Comparison of ENCODE assay signal across 1 cellular context in the genomic region with DNA sequence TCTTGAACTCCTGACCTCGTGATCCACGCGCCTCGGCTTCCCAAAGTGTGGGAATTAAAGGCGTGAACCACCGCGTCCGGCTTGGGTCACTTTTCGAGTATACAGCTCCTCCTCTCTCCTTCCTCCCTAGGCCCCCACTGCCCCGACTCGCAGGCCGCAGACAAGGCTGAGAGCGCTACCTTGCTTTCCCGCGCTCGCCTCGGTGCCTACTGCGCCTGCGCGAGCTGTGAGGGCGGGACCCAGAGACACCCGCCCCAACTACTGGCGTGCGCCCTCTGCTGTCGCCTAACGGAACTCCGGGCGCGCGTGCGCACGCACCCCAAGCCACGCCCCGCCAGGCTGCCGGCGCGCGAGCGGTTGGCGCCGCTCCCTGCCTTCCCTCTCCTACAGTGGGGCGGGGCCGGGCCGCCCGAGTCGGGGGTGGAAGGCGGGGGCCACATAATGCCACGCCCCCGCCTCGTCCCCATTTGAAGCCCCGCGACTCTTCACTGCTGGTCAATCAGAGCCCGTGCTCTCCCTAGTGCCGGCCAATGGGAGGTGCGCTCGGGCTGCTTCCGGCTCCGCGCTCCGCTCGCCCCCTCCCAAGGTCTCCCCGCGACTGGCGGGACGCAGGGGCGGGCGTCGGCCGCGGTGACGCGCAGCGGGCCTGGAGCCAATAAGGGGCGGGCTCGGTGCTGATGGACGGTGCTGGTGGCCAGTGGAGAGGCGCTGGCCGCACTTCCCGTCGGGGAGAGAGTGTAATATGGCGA.
TF ChIP-seq lines count a peak whose summit lies in the region.

A gene (plus strand): TSS at position 730 of the 749 bp plus-strand sequence. CDS start 13 bp downstream, at position 743.

TF ChIP-seq in HepG2, 621 proteins besides CTCF, POLR2A, EP300 and RAD21 (continued from another document and continues in another):
- TF ChIP-seq, protein P1, sequence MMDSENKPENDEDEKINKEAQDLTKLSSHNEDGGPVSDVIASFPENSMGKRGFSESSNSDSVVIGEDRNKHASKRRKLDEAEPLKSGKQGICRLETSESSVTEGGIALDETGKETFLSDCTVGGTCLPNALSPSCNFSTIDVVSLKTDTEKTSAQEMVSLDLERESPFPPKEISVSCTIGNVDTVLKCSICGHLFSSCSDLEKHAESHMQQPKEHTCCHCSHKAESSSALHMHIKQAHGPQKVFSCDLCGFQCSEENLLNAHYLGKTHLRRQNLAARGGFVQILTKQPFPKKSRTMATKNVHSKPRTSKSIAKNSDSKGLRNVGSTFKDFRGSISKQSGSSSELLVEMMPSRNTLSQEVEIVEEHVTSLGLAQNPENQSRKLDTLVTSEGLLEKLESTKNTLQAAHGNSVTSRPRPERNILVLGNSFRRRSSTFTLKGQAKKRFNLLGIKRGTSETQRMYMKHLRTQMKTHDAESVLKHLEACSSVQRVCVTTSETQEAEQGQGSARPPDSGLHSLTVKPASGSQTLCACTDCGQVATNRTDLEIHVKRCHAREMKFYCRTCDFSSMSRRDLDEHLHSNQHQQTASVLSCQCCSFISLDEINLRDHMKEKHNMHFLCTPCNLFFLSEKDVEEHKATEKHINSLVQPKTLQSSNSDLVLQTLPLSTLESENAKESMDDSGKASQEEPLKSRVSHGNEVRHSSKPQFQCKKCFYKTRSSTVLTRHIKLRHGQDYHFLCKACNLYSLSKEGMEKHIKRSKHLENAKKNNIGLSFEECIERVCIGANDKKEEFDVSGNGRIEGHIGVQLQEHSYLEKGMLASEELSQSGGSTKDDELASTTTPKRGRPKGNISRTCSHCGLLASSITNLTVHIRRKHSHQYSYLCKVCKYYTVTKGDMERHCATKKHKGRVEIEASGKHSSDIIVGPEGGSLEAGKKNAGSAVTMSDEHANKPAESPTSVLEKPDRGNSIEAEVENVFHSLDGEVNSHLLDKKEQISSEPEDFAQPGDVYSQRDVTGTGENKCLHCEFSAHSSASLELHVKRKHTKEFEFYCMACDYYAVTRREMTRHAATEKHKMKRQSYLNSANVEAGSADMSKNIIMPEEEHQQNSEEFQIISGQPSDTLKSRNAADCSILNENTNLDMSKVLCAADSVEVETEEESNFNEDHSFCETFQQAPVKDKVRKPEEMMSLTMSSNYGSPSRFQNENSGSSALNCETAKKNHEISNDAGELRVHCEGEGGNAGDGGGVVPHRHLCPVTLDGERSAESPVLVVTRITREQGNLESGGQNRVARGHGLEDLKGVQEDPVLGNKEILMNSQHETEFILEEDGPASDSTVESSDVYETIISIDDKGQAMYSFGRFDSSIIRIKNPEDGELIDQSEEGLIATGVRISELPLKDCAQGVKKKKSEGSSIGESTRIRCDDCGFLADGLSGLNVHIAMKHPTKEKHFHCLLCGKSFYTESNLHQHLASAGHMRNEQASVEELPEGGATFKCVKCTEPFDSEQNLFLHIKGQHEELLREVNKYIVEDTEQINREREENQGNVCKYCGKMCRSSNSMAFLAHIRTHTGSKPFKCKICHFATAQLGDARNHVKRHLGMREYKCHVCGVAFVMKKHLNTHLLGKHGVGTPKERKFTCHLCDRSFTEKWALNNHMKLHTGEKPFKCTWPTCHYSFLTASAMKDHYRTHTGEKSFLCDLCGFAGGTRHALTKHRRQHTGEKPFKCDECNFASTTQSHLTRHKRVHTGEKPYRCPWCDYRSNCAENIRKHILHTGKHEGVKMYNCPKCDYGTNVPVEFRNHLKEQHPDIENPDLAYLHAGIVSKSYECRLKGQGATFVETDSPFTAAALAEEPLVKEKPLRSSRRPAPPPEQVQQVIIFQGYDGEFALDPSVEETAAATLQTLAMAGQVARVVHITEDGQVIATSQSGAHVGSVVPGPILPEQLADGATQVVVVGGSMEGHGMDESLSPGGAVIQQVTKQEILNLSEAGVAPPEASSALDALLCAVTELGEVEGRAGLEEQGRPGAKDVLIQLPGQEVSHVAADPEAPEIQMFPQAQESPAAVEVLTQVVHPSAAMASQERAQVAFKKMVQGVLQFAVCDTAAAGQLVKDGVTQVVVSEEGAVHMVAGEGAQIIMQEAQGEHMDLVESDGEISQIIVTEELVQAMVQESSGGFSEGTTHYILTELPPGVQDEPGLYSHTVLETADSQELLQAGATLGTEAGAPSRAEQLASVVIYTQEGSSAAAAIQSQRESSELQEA (CRISPR knock-in tag; IDR thresholded peaks at IDR 0.05; ENCODE audit: not compliant biosample characterization): no peak
- TF ChIP-seq JARID2 (CRISPR knock-in tag; IDR thresholded peaks at IDR 0.05; ENCODE audit: insufficient replicate concordance): no peak
- TF ChIP-seq ZNF841 (CRISPR knock-in tag; IDR thresholded peaks at IDR 0.05; ENCODE audit: borderline replicate concordance): no peak
- TF ChIP-seq ZNF232 (CRISPR knock-in tag; IDR thresholded peaks at IDR 0.05; ENCODE audit: borderline replicate concordance): peak; percentile 44; the same call in 1 of the 2 replicates
- no peak for TF ChIP-seq MLLT10 (CRISPR knock-in tag; IDR thresholded peaks at IDR 0.05)
- no peak for TF ChIP-seq PTBP1 (IDR thresholded peaks at IDR 0.05; ENCODE audit: low read depth, low read length, poor library complexity, severe bottlenecking)
- TF ChIP-seq ZNF431 (CRISPR knock-in tag; IDR thresholded peaks at IDR 0.05; ENCODE audit: borderline replicate concordance, low read depth): 0 out of 2 replicates have a peak, but pooled peaks have one; percentile 76
- no peak for TF ChIP-seq NONO (IDR thresholded peaks at IDR 0.05)
- TF ChIP-seq NONO (CRISPR knock-in tag; conservative IDR thresholded peaks at IDR 0.05): peak; percentile 83
- 0 out of 2 replicates have a peak, but pooled peaks have one; percentile 48 for TF ChIP-seq ATF7-NPFF (CRISPR knock-in tag; IDR thresholded peaks at IDR 0.05; ENCODE audit: low read depth)
- no peak for TF ChIP-seq TCF7L2 (IDR thresholded peaks at IDR 0.05; ENCODE audit: low read depth, low read length)
- TF ChIP-seq MZF1 (CRISPR knock-in tag; IDR thresholded peaks at IDR 0.05; ENCODE audit: borderline replicate concordance): no peak; the same call in 1 of the 2 replicates
- TF ChIP-seq GTF3A (CRISPR knock-in tag; conservative IDR thresholded peaks at IDR 0.05): no peak
- TF ChIP-seq ZNF678 (CRISPR knock-in tag; IDR thresholded peaks at IDR 0.05): no peak
- no peak for TF ChIP-seq NPAS2 (CRISPR knock-in tag; IDR thresholded peaks at IDR 0.05; ENCODE audit: borderline replicate concordance)
- TF ChIP-seq KDM1A (CRISPR knock-in tag; IDR thresholded peaks at IDR 0.05): no peak
- peak; percentile 46; the same call in 1 of the 2 replicates for TF ChIP-seq NR2C2 (CRISPR knock-in tag; IDR thresholded peaks at IDR 0.05; ENCODE audit: borderline replicate concordance)
- no peak for TF ChIP-seq NFATC3 (CRISPR knock-in tag; IDR thresholded peaks at IDR 0.05)
- TF ChIP-seq SMAD1 (CRISPR knock-in tag; IDR thresholded peaks at IDR 0.05; ENCODE audit: borderline replicate concordance, low read depth): peak; percentile 45; the same call in 1 of the 2 replicates
- TF ChIP-seq FOSL1 (CRISPR knock-in tag; IDR thresholded peaks at IDR 0.05; ENCODE audit: borderline replicate concordance): no peak
- no peak for TF ChIP-seq ZSCAN29 (CRISPR knock-in tag; conservative IDR thresholded peaks at IDR 0.05)
- 0 out of 2 replicates have a peak, but pooled peaks have one; percentile 48 for TF ChIP-seq RNF2 (conservative IDR thresholded peaks at IDR 0.05; ENCODE audit: low read depth)
- peak; percentile 70; the same call in 1 of the 2 replicates for TF ChIP-seq CENPT (CRISPR knock-in tag; IDR thresholded peaks at IDR 0.05; ENCODE audit: low read depth)
- TF ChIP-seq FOXA3 (CRISPR knock-in tag; IDR thresholded peaks at IDR 0.05): no peak; the same call in none of the 2 replicates
- peak; percentile 79 for TF ChIP-seq BORCS8-MEF2B (CRISPR knock-in tag; IDR thresholded peaks at IDR 0.05)
- no peak for TF ChIP-seq KDM4B (CRISPR knock-in tag; IDR thresholded peaks at IDR 0.05)
- TF ChIP-seq ZNF816 (CRISPR knock-in tag; IDR thresholded peaks at IDR 0.05; ENCODE audit: borderline replicate concordance): no peak
- TF ChIP-seq ZNF274 (CRISPR knock-in tag; IDR thresholded peaks at IDR 0.05): peak; percentile 61; the same call in 1 of the 2 replicates
- no peak for TF ChIP-seq CBX2 (IDR thresholded peaks at IDR 0.05; ENCODE audit: low read depth, low read length)
- TF ChIP-seq CBX2 (CRISPR knock-in tag; IDR thresholded peaks at IDR 0.05; ENCODE audit: low read depth): no peak
- TF ChIP-seq, protein P2, sequence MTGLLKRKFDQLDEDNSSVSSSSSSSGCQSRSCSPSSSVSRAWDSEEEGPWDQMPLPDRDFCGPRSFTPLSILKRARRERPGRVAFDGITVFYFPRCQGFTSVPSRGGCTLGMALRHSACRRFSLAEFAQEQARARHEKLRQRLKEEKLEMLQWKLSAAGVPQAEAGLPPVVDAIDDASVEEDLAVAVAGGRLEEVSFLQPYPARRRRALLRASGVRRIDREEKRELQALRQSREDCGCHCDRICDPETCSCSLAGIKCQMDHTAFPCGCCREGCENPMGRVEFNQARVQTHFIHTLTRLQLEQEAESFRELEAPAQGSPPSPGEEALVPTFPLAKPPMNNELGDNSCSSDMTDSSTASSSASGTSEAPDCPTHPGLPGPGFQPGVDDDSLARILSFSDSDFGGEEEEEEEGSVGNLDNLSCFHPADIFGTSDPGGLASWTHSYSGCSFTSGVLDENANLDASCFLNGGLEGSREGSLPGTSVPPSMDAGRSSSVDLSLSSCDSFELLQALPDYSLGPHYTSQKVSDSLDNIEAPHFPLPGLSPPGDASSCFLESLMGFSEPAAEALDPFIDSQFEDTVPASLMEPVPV (CRISPR knock-in tag; IDR thresholded peaks at IDR 0.05): peak; percentile 88; the same call in 1 of the 2 replicates
- no peak; the same call in 1 of the 2 replicates for TF ChIP-seq RFX1 (IDR thresholded peaks at IDR 0.05)
- TF ChIP-seq, protein P3, sequence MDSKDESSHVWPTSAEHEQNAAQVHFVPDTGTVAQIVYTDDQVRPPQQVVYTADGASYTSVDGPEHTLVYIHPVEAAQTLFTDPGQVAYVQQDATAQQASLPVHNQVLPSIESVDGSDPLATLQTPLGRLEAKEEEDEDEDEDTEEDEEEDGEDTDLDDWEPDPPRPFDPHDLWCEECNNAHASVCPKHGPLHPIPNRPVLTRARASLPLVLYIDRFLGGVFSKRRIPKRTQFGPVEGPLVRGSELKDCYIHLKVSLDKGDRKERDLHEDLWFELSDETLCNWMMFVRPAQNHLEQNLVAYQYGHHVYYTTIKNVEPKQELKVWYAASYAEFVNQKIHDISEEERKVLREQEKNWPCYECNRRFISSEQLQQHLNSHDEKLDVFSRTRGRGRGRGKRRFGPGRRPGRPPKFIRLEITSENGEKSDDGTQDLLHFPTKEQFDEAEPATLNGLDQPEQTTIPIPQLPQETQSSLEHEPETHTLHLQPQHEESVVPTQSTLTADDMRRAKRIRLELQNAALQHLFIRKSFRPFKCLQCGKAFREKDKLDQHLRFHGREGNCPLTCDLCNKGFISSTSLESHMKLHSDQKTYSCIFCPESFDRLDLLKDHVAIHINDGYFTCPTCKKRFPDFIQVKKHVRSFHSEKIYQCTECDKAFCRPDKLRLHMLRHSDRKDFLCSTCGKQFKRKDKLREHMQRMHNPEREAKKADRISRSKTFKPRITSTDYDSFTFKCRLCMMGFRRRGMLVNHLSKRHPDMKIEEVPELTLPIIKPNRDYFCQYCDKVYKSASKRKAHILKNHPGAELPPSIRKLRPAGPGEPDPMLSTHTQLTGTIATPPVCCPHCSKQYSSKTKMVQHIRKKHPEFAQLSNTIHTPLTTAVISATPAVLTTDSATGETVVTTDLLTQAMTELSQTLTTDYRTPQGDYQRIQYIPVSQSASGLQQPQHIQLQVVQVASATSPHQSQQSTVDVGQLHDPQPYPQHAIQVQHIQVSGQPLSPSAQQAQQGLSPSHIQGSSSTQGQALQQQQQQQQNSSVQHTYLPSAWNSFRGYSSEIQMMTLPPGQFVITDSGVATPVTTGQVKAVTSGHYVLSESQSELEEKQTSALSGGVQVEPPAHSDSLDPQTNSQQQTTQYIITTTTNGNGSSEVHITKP (CRISPR knock-in tag; IDR thresholded peaks at IDR 0.05; ENCODE audit: low read depth): no peak
- TF ChIP-seq, protein P4, sequence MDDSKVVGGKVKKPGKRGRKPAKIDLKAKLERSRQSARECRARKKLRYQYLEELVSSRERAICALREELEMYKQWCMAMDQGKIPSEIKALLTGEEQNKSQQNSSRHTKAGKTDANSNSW (CRISPR knock-in tag; IDR thresholded peaks at IDR 0.05; ENCODE audit: borderline replicate concordance): no peak
- TF ChIP-seq, protein P5, sequence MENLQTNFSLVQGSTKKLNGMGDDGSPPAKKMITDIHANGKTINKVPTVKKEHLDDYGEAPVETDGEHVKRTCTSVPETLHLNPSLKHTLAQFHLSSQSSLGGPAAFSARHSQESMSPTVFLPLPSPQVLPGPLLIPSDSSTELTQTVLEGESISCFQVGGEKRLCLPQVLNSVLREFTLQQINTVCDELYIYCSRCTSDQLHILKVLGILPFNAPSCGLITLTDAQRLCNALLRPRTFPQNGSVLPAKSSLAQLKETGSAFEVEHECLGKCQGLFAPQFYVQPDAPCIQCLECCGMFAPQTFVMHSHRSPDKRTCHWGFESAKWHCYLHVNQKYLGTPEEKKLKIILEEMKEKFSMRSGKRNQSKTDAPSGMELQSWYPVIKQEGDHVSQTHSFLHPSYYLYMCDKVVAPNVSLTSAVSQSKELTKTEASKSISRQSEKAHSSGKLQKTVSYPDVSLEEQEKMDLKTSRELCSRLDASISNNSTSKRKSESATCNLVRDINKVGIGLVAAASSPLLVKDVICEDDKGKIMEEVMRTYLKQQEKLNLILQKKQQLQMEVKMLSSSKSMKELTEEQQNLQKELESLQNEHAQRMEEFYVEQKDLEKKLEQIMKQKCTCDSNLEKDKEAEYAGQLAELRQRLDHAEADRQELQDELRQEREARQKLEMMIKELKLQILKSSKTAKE (CRISPR knock-in tag; IDR thresholded peaks at IDR 0.05; ENCODE audit: borderline replicate concordance): peak; percentile 78
- TF ChIP-seq, protein P6, sequence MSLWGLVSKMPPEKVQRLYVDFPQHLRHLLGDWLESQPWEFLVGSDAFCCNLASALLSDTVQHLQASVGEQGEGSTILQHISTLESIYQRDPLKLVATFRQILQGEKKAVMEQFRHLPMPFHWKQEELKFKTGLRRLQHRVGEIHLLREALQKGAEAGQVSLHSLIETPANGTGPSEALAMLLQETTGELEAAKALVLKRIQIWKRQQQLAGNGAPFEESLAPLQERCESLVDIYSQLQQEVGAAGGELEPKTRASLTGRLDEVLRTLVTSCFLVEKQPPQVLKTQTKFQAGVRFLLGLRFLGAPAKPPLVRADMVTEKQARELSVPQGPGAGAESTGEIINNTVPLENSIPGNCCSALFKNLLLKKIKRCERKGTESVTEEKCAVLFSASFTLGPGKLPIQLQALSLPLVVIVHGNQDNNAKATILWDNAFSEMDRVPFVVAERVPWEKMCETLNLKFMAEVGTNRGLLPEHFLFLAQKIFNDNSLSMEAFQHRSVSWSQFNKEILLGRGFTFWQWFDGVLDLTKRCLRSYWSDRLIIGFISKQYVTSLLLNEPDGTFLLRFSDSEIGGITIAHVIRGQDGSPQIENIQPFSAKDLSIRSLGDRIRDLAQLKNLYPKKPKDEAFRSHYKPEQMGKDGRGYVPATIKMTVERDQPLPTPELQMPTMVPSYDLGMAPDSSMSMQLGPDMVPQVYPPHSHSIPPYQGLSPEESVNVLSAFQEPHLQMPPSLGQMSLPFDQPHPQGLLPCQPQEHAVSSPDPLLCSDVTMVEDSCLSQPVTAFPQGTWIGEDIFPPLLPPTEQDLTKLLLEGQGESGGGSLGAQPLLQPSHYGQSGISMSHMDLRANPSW (CRISPR knock-in tag; IDR thresholded peaks at IDR 0.05; ENCODE audit: borderline replicate concordance): no peak; the same call in 1 of the 2 replicates
- no peak for TF ChIP-seq RAD51 (IDR thresholded peaks at IDR 0.05; ENCODE audit: borderline replicate concordance)
- TF ChIP-seq ZFP82 (CRISPR knock-in tag; IDR thresholded peaks at IDR 0.05; ENCODE audit: borderline replicate concordance): no peak
- peak; percentile 97; the same call in 1 of the 2 replicates for TF ChIP-seq ELF4 (CRISPR knock-in tag; IDR thresholded peaks at IDR 0.05; ENCODE audit: borderline replicate concordance)
- TF ChIP-seq MAFK (conservative IDR thresholded peaks at IDR 0.05 in 1 of 2, IDR thresholded peaks at IDR 0.05 in 1 of 2; ENCODE audit: low read length in 2 of 2): no peak
